ENCODE assay signal across 7 cellular contexts in genomic region chr7:76103788-76104187, GRCh38. TPM values are rescaled to one million over a fixed set of nuclear protein-coding genes. Genes with fewer than 3 reads are reported as not detected.
DNase-seq lines count a peak whose midpoint lies in the region; ATAC-seq, FAIRE-seq and TF ChIP-seq lines count a peak whose summit lies in the region.
"Not testable (repeated sequence)": the region's sequence is repeated elsewhere in the genome, so short reads cannot be mapped to it uniquely, and the experiment has no call there.

No MANE protein-coding gene starts in this region.

- 90% methylated on average over 2 of the region's 2 CpGs for WGBS in GM12878 (ENCODE audit: insufficient coverage, insufficient replicate concordance, low lambda C conversion rate, missing lambda C conversion rate)
- 96% methylated on average over 2 of the region's 2 CpGs for WGBS in HepG2 (ENCODE audit: low lambda C conversion rate)

- CTCF ChIA-PET in HCT116 (lab: Charles Lee); GM12878 (lab: Yijun Ruan, JAX); HepG2 (lab: Yijun Ruan, JAX; ENCODE audit: low intra/inter-chr PET ratio, low total read pairs): not testable (repeated sequence)

- POLR2A ChIA-PET in HCT116 (lab: Charles Lee); GM12878 (lab: Charles Lee); HepG2 (lab: Yijun Ruan, JAX): not testable (repeated sequence)

- H3K9me3 ChIP-seq in HCT116 (ENCODE audit: control insufficient read depth in 1 of 2, insufficient read depth in 1 of 2, low read depth in 1 of 2, low read length in 2 of 2); GM12878 (replicated peaks; ENCODE audit: control insufficient read depth, insufficient read depth, low read length); HepG2 (ENCODE audit: low read length): not testable (repeated sequence)

- H3K9ac ChIP-seq in HCT116 (ENCODE audit: low read length); GM12878 (ENCODE audit: control insufficient read depth, insufficient read depth, low read length); HepG2 (ENCODE audit: insufficient read depth, low read depth, low read length): not testable (repeated sequence)

- in situ Hi-C loops in GM12878 (cut with MboI); HepG2 (cut with HindIII; ENCODE audit: extremely low pct_ligation_motif_present, low pct_unique_long_range_greater_than_20kb): not testable (repeated sequence)

- H3K4me3 Mint-ChIP-seq in activated T-cell treated with anti-CD3 and anti-CD28 coated beads, Interleukin-2, amount 50 U/mL, for 72 hours; natural killer cell treated with Interleukin-12 subunit alpha and Interleukin-12 subunit beta and Interleukin-15 and Interleukin-18, amount 100 ng/mL, for 72 hours: not testable (repeated sequence)

- not testable (repeated sequence) for H3K27ac Mint-ChIP-seq in activated T-cell treated with anti-CD3 and anti-CD28 coated beads, Interleukin-2, amount 50 U/mL, for 72 hours; natural killer cell treated with Interleukin-12 subunit alpha and Interleukin-12 subunit beta and Interleukin-15 and Interleukin-18, amount 100 ng/mL, for 72 hours

- H3K4me3 ChIP-seq in HCT116 (replicated peaks in 1 of 2; ENCODE audit: low read depth in 1 of 2, low read length in 2 of 2); GM12878; HepG2 (replicated peaks in 1 of 3; ENCODE audit: insufficient read depth in 1 of 3, low read depth in 2 of 3, low read length in 3 of 3): not testable (repeated sequence)

- not testable (repeated sequence) for H2AFZ ChIP-seq in HCT116 (ENCODE audit: low read depth, low read length, poor library complexity, severe bottlenecking); GM12878 (ENCODE audit: control insufficient read depth, low read depth, low read length); HepG2 (ENCODE audit: low read length)

- H3K27me3 ChIP-seq in HCT116 (ENCODE audit: insufficient read depth, low read length); GM12878 (replicated peaks in 1 of 2; ENCODE audit: control insufficient read depth in 2 of 2, insufficient read depth in 2 of 2, low read length in 1 of 2); HepG2 (ENCODE audit: control insufficient read depth in 1 of 2, insufficient read depth in 2 of 2, low read length in 2 of 2): not testable (repeated sequence)

- SMC1A ChIA-PET in GM12878 (lab: Charles Lee; ENCODE audit: uncharacterized antibody, unreplicated experiment) = not testable (repeated sequence)

- DNase-seq in HCT116 (ENCODE audit: low read depth, low spot score); activated T-cell treated with anti-CD3 and anti-CD28 coated beads, Interleukin-2, amount 50 U/mL, for 72 hours; GM12878 (ENCODE audit: low read depth, low spot score); HepG2 (ENCODE audit: low spot score); natural killer cell treated with Interleukin-12 subunit alpha and Interleukin-12 subunit beta and Interleukin-15 and Interleukin-18, amount 100 ng/mL, for 72 hours (ENCODE audit: low spot score); stimulated activated naive CD8-positive, alpha-beta T cell treated with anti-CD3 and anti-CD28 coated beads, Interleukin-15, Interleukin-2, amounts not matched to agents 100 U/mL and 50 U/mL, for 24 hours: not testable (repeated sequence)

- intact Hi-C loops in HCT116 (cut with micrococcal nuclease); GM12878 (cut with micrococcal nuclease; ENCODE audit: unreplicated experiment); HepG2 (cut with micrococcal nuclease; ENCODE audit: unreplicated experiment): not testable (repeated sequence)

- H3K4me1 ChIP-seq in HCT116 (ENCODE audit: control insufficient read depth in 1 of 2, insufficient read depth in 2 of 2, low read length in 2 of 2) = peaks cover 0 to 12% of the 10 kb centered on the region in 2 experiments; a peak in 1 of 4 replicates
- H3K4me1 ChIP-seq in GM12878 (ENCODE audit: control insufficient read depth, insufficient read depth, low read length) = not testable (repeated sequence)
- peaks cover 45% of the 10 kb centered on the region for H3K4me1 ChIP-seq in HepG2 (ENCODE audit: insufficient read depth, low read length)

- not testable (repeated sequence) for H3K36me3 ChIP-seq in HCT116 (ENCODE audit: control insufficient read depth in 1 of 2, insufficient read depth in 2 of 2, low read length in 2 of 2); GM12878 (ENCODE audit: control insufficient read depth in 2 of 2, insufficient read depth in 2 of 2, low read length in 1 of 2)
- peaks cover 9 to 46% of the 10 kb centered on the region in 2 experiments; a peak in 4 of 5 replicates for H3K36me3 ChIP-seq in HepG2 (replicated peaks in 1 of 2; ENCODE audit: control insufficient read depth in 1 of 2, insufficient read depth in 2 of 2, low read length in 2 of 2)

- TF ChIP-seq POLR2A in HCT116 (IDR thresholded peaks at IDR 0.05; ENCODE audit: borderline replicate concordance, extremely low read depth, insufficient read depth, insufficient read length); GM12878 (IDR thresholded peaks at IDR 0.05; ENCODE audit: low read depth, low read length); HepG2 (IDR thresholded peaks at IDR 0.05; ENCODE audit: insufficient read depth in 1 of 2, low read depth in 2 of 2, low read length in 2 of 2): not testable (repeated sequence)

- RAD21 ChIA-PET in HCT116 (lab: Charles Lee; ENCODE audit: low non-redundant PET in 1 of 2, low total read pairs in 2 of 2, uncharacterized antibody in 2 of 2, unreplicated experiment in 2 of 2); GM12878 (lab: Charles Lee; ENCODE audit: unreplicated experiment): not testable (repeated sequence)

- not testable (repeated sequence) for TF ChIP-seq CTCF in HCT116 (IDR thresholded peaks at IDR 0.05 in 2 of 3, conservative IDR thresholded peaks at IDR 0.05 in 1 of 3; ENCODE audit: borderline replicate concordance in 1 of 3, insufficient read depth in 1 of 3, low read depth in 2 of 3, low read length in 2 of 3); GM12878 (IDR thresholded peaks at IDR 0.05 in 2 of 3, conservative IDR thresholded peaks at IDR 0.05 in 1 of 3; ENCODE audit: control insufficient read depth in 2 of 3, extremely low read depth in 1 of 3, insufficient read depth in 1 of 3, low read depth in 3 of 3, low read length in 3 of 3); HepG2 (CRISPR knock-in tag; IDR thresholded peaks at IDR 0.05)

- TF ChIP-seq EP300 in GM12878 (IDR thresholded peaks at IDR 0.05; ENCODE audit: borderline replicate concordance in 1 of 2, control insufficient read depth in 1 of 2, low read depth in 2 of 2, low read length in 2 of 2); HepG2 (IDR thresholded peaks at IDR 0.05; ENCODE audit: low read depth in 2 of 2, low read length in 2 of 2); HepG2 (CRISPR knock-in tag; IDR thresholded peaks at IDR 0.05; ENCODE audit: borderline replicate concordance): not testable (repeated sequence)

- TF ChIP-seq RAD21 in HCT116 (IDR thresholded peaks at IDR 0.05; ENCODE audit: low read depth); GM12878 (IDR thresholded peaks at IDR 0.05; ENCODE audit: insufficient read depth, low read depth, low read length); HepG2 (CRISPR knock-in tag; IDR thresholded peaks at IDR 0.05): not testable (repeated sequence)

- H3K79me2 ChIP-seq in HCT116 (ENCODE audit: insufficient read depth, low read length); GM12878 (ENCODE audit: control insufficient read depth, insufficient read depth, low read length): not testable (repeated sequence)
- H3K79me2 ChIP-seq in HepG2 (ENCODE audit: insufficient read depth, low read length) = peaks cover 70% of the 10 kb centered on the region

- ATAC-seq in HCT116 = peak; percentile 58; the same call in 1 of the 2 replicates
- ATAC-seq in activated CD4-positive, CD25-positive, alpha-beta regulatory T cell treated with anti-CD3 and anti-CD28 coated beads, Interleukin-2, amount 50 U/mL, for 24 hours = peak; percentile 46 to 53
- peak; percentile 97 to 99 for ATAC-seq in activated T-cell treated with anti-CD3 and anti-CD28 coated beads, Interleukin-2, amount 50 U/mL, for 72 hours (replicated peaks in 1 of 2)
- peak; percentile 49; the same call in 1 of the 3 replicates for ATAC-seq in GM12878
- ATAC-seq in HepG2 = peak; percentile 18; the same call in 1 of the 3 replicates
- peak; percentile 56 to 57 for ATAC-seq in natural killer cell treated with Interleukin-12 subunit alpha and Interleukin-12 subunit beta and Interleukin-15 and Interleukin-18, amount 100 ng/mL, for 72 hours
- peak; percentile 77 for ATAC-seq in stimulated activated naive CD8-positive, alpha-beta T cell treated with anti-CD3 and anti-CD28 coated beads, Interleukin-15, Interleukin-2, amounts not matched to agents 100 U/mL and 50 U/mL, for 24 hours

- peaks cover 14% of the 10 kb centered on the region for H3K4me1 Mint-ChIP-seq in activated T-cell treated with anti-CD3 and anti-CD28 coated beads, Interleukin-2, amount 50 U/mL, for 72 hours (ENCODE audit: low read depth)
- not testable (repeated sequence) for H3K4me1 Mint-ChIP-seq in natural killer cell treated with Interleukin-12 subunit alpha and Interleukin-12 subunit beta and Interleukin-15 and Interleukin-18, amount 100 ng/mL, for 72 hours (ENCODE audit: low read depth in 2 of 2)

- not testable (repeated sequence) for FAIRE-seq in GM12878 (lab: Jason Lieb, UNC); HepG2 (lab: Jason Lieb, UNC)

- not testable (repeated sequence) for H3K27me3 Mint-ChIP-seq in activated T-cell treated with anti-CD3 and anti-CD28 coated beads, Interleukin-2, amount 50 U/mL, for 72 hours (ENCODE audit: low read depth); natural killer cell treated with Interleukin-12 subunit alpha and Interleukin-12 subunit beta and Interleukin-15 and Interleukin-18, amount 100 ng/mL, for 72 hours

- not testable (repeated sequence) for H3K36me3 Mint-ChIP-seq in activated T-cell treated with anti-CD3 and anti-CD28 coated beads, Interleukin-2, amount 50 U/mL, for 72 hours (ENCODE audit: insufficient read depth in 2 of 2); natural killer cell treated with Interleukin-12 subunit alpha and Interleukin-12 subunit beta and Interleukin-15 and Interleukin-18, amount 100 ng/mL, for 72 hours

- not testable (repeated sequence) for H3K9me3 Mint-ChIP-seq in activated T-cell treated with anti-CD3 and anti-CD28 coated beads, Interleukin-2, amount 50 U/mL, for 72 hours; natural killer cell treated with Interleukin-12 subunit alpha and Interleukin-12 subunit beta and Interleukin-15 and Interleukin-18, amount 100 ng/mL, for 72 hours

- not testable (repeated sequence) for H4K20me1 ChIP-seq in HCT116 (ENCODE audit: insufficient read depth); GM12878 (ENCODE audit: control insufficient read depth, insufficient read depth)
- peaks cover 29% of the 10 kb centered on the region for H4K20me1 ChIP-seq in HepG2 (ENCODE audit: insufficient read depth, low read length)

- not testable (repeated sequence) for H3K9me2 ChIP-seq in HCT116 (ENCODE audit: insufficient read depth)

- not testable (repeated sequence) for BruUV-seq in HCT116 (replicated peaks; lab: Mats Ljungman, UMichigan); GM12878 (replicated peaks; lab: Mats Ljungman, UMichigan); HepG2 (replicated peaks; lab: Mats Ljungman, UMichigan)

- H3K4me2 ChIP-seq in HCT116 (ENCODE audit: low read length); GM12878 (ENCODE audit: control insufficient read depth, insufficient read depth): not testable (repeated sequence)
- H3K4me2 ChIP-seq in HepG2 (ENCODE audit: low read depth, low read length) = peak overlapping the region; percentile 45; the same call in 1 of the 2 replicates

- H3K27ac ChIP-seq in HCT116 (ENCODE audit: low read depth, low read length); GM12878 (ENCODE audit: control insufficient read depth, insufficient read depth); HepG2 (ENCODE audit: extremely low read length, insufficient read depth, low read length): not testable (repeated sequence)

RNA-seq across cellular contexts. Expression of gene MDH2, which starts 55.9 kb away (rescaled TPM):
- total RNA-seq in HCT116 (2021; ENCODE audit: unreplicated experiment) (357 TPM), GM12878 (2014; rRNA removed) (237 and 266 TPM in 2 replicates), GM12878 (2014; rRNA removed; fragmentation: Illumina TruSeq; extraction: Trizol) (107 and 109 TPM in 2 replicates), GM12878 (2021) (351 and 364 TPM in 2 replicates), HepG2 (2016; rRNA removed; fragmentation: Illumina TruSeq; extraction: Trizol) (90.3 and 107 TPM in 2 replicates)
- polyA plus RNA-seq in HCT116 (2012) = 302 and 322 TPM in 2 replicates
- total RNA-seq in activated T-cell treated with anti-CD3 and anti-CD28 coated beads, Interleukin-2, amount 50 U/mL, for 72 hours = 100 to 1,000 TPM; 162 to 170 TPM
- 72.2 and 76.1 TPM in 2 replicates for total RNA-seq in GM12878 (2013; cell fraction: nucleolus; rRNA removed)
- 98.8 TPM for polyA plus RNA-seq in GM12878 (2011; ENCODE audit: low read depth)
- polyA plus RNA-seq in GM12878 (2011; rRNA removed) (47.7 and 170 TPM in 2 replicates), GM12878 (2014; fragmentation: Illumina TruSeq; extraction: Trizol) (132 and 233 TPM in 2 replicates), GM12878 (2014; fragmentation: Nextera tagmentation; extraction: Ambion mirVana) (100 to 1,000 TPM; 106 to 131 TPM), GM12878 (2014; rRNA removed) (118 and 151 TPM in 2 replicates), GM12878 (2016; fragmentation: Nextera tagmentation; extraction: Ambion mirVana) (100 to 1,000 TPM; 491 to 530 TPM), HepG2 (2011; rRNA removed) (81.4 and 90.1 TPM in 2 replicates)
- 135 and 168 TPM in 2 replicates for polyA plus RNA-seq in GM12878 (2011; cell fraction: cytosol; rRNA removed)
- 180 and 224 TPM in 2 replicates for polyA plus RNA-seq in GM12878 (2011; cell fraction: nucleus; rRNA removed)
- polyA plus RNA-seq in GM12878 (2012) = 161 and 211 TPM in 2 replicates
- polyA minus RNA-seq in GM12878 (2011; rRNA and poly(A)+ RNA removed) = 94.0 and 114 TPM in 2 replicates
- 144 and 146 TPM in 2 replicates for polyA minus RNA-seq in GM12878 (2011; cell fraction: cytosol; rRNA and poly(A)+ RNA removed)
- polyA minus RNA-seq in GM12878 (2011; cell fraction: nucleus; rRNA and poly(A)+ RNA removed) = 43.5 and 74.1 TPM in 2 replicates
- 35.9 and 38.8 TPM in 2 replicates for total RNA-seq in HepG2 (2016; cell fraction: cytosol; rRNA removed; fragmentation: Illumina TruSeq; extraction: Trizol; ENCODE audit: low read depth)
- 93.0 and 94.6 TPM in 2 replicates for total RNA-seq in HepG2 (2016; cell fraction: insoluble cytoplasmic fraction; rRNA removed; fragmentation: Illumina TruSeq; extraction: Trizol)
- 44.2 and 48.6 TPM in 2 replicates for total RNA-seq in HepG2 (2016; cell fraction: membrane; rRNA removed; fragmentation: Illumina TruSeq; extraction: Trizol)
- 45.4 and 53.0 TPM in 2 replicates for total RNA-seq in HepG2 (2016; cell fraction: nucleus; rRNA removed; fragmentation: Illumina TruSeq; extraction: Trizol)
- polyA plus RNA-seq in HepG2 (2011; cell fraction: cytosol; rRNA removed) = 48.1 and 61.9 TPM in 2 replicates
- 51.2 and 52.4 TPM in 2 replicates for polyA plus RNA-seq in HepG2 (2011; cell fraction: nucleus; rRNA removed)
- 126 and 145 TPM in 2 replicates for polyA plus RNA-seq in HepG2 (2012)
- polyA plus RNA-seq in HepG2 (2016; cell fraction: cytosol; fragmentation: Illumina TruSeq; extraction: Trizol; ENCODE audit: low read depth) = 80.9 and 96.5 TPM in 2 replicates
- 203 and 256 TPM in 2 replicates for polyA plus RNA-seq in HepG2 (2016; cell fraction: insoluble cytoplasmic fraction; fragmentation: Illumina TruSeq; extraction: Trizol; ENCODE audit: low read depth)
- 77.6 and 81.5 TPM in 2 replicates for polyA plus RNA-seq in HepG2 (2016; cell fraction: membrane; fragmentation: Illumina TruSeq; extraction: Trizol; ENCODE audit: low read depth)
- polyA plus RNA-seq in HepG2 (2016; cell fraction: nucleus; fragmentation: Illumina TruSeq; extraction: Trizol; ENCODE audit: insufficient read depth, low read depth) = 113 and 123 TPM in 2 replicates
- 189 and 195 TPM in 2 replicates for polyA minus RNA-seq in HepG2 (2011; rRNA and poly(A)+ RNA removed; ENCODE audit: low replicate concordance)
- polyA minus RNA-seq in HepG2 (2011; cell fraction: cytosol; rRNA and poly(A)+ RNA removed) = 86.4 and 103 TPM in 2 replicates
- 29.9 and 37.8 TPM in 2 replicates for polyA minus RNA-seq in HepG2 (2011; cell fraction: nucleus; rRNA and poly(A)+ RNA removed)
- total RNA-seq in natural killer cell treated with Interleukin-12 subunit alpha and Interleukin-12 subunit beta and Interleukin-15 and Interleukin-18, amount 100 ng/mL, for 72 hours = 100 to 1,000 TPM; 178 to 266 TPM

RNA-seq across cellular contexts. Expression of gene STYXL1, which starts 56.0 kb away (rescaled TPM):
- total RNA-seq in HCT116 (2021; ENCODE audit: unreplicated experiment) (32.5 TPM), GM12878 (2014; rRNA removed) (40.2 and 43.4 TPM in 2 replicates), GM12878 (2014; rRNA removed; fragmentation: Illumina TruSeq; extraction: Trizol) (38.0 and 38.8 TPM in 2 replicates), GM12878 (2021) (25.6 and 29.3 TPM in 2 replicates), HepG2 (2016; rRNA removed; fragmentation: Illumina TruSeq; extraction: Trizol) (23.9 and 28.0 TPM in 2 replicates)
- polyA plus RNA-seq in HCT116 (2012) = 32.6 and 41.3 TPM in 2 replicates
- total RNA-seq in activated T-cell treated with anti-CD3 and anti-CD28 coated beads, Interleukin-2, amount 50 U/mL, for 72 hours = 10 to 100 TPM; 52.0 to 54.6 TPM
- 16.9 and 17.2 TPM in 2 replicates for total RNA-seq in GM12878 (2013; cell fraction: nucleolus; rRNA removed)
- 36.9 TPM for polyA plus RNA-seq in GM12878 (2011; ENCODE audit: low read depth)
- polyA plus RNA-seq in GM12878 (2011; rRNA removed) (23.8 and 34.6 TPM in 2 replicates), GM12878 (2014; fragmentation: Illumina TruSeq; extraction: Trizol) (44.3 and 58.3 TPM in 2 replicates), GM12878 (2014; fragmentation: Nextera tagmentation; extraction: Ambion mirVana) (10 to 100 TPM; 18.4 to 33.3 TPM), GM12878 (2014; rRNA removed) (39.7 and 46.7 TPM in 2 replicates), GM12878 (2016; fragmentation: Nextera tagmentation; extraction: Ambion mirVana) (10 to 100 TPM; 61.4 to 65.9 TPM), HepG2 (2011; rRNA removed) (36.0 and 38.3 TPM in 2 replicates)
- polyA plus RNA-seq in GM12878 (2011; cell fraction: cytosol; rRNA removed) = 32.1 and 44.0 TPM in 2 replicates
- polyA plus RNA-seq in GM12878 (2011; cell fraction: nucleus; rRNA removed) = 22.8 and 23.2 TPM in 2 replicates
- 28.9 and 42.6 TPM in 2 replicates for polyA plus RNA-seq in GM12878 (2012)
- polyA minus RNA-seq in GM12878 (2011; rRNA and poly(A)+ RNA removed) = 17.1 and 19.3 TPM in 2 replicates
- 4.1 and 5.6 TPM in 2 replicates for polyA minus RNA-seq in GM12878 (2011; cell fraction: cytosol; rRNA and poly(A)+ RNA removed)
- 4.7 and 7.5 TPM in 2 replicates for polyA minus RNA-seq in GM12878 (2011; cell fraction: nucleus; rRNA and poly(A)+ RNA removed)
- total RNA-seq in HepG2 (2016; cell fraction: cytosol; rRNA removed; fragmentation: Illumina TruSeq; extraction: Trizol; ENCODE audit: low read depth) = 13.7 and 16.8 TPM in 2 replicates
- total RNA-seq in HepG2 (2016; cell fraction: insoluble cytoplasmic fraction; rRNA removed; fragmentation: Illumina TruSeq; extraction: Trizol) = 21.2 and 33.5 TPM in 2 replicates
- 15.6 and 15.7 TPM in 2 replicates for total RNA-seq in HepG2 (2016; cell fraction: membrane; rRNA removed; fragmentation: Illumina TruSeq; extraction: Trizol)
- 13.0 and 16.7 TPM in 2 replicates for total RNA-seq in HepG2 (2016; cell fraction: nucleus; rRNA removed; fragmentation: Illumina TruSeq; extraction: Trizol)
- polyA plus RNA-seq in HepG2 (2011; cell fraction: cytosol; rRNA removed) = 47.3 and 50.3 TPM in 2 replicates
- 19.1 and 23.0 TPM in 2 replicates for polyA plus RNA-seq in HepG2 (2011; cell fraction: nucleus; rRNA removed)
- polyA plus RNA-seq in HepG2 (2012) = 20.3 and 22.3 TPM in 2 replicates
- polyA plus RNA-seq in HepG2 (2016; cell fraction: cytosol; fragmentation: Illumina TruSeq; extraction: Trizol; ENCODE audit: low read depth) = 17.6 and 20.9 TPM in 2 replicates
- 42.1 and 47.6 TPM in 2 replicates for polyA plus RNA-seq in HepG2 (2016; cell fraction: insoluble cytoplasmic fraction; fragmentation: Illumina TruSeq; extraction: Trizol; ENCODE audit: low read depth)
- 19.0 and 20.3 TPM in 2 replicates for polyA plus RNA-seq in HepG2 (2016; cell fraction: membrane; fragmentation: Illumina TruSeq; extraction: Trizol; ENCODE audit: low read depth)
- 26.3 and 27.9 TPM in 2 replicates for polyA plus RNA-seq in HepG2 (2016; cell fraction: nucleus; fragmentation: Illumina TruSeq; extraction: Trizol; ENCODE audit: insufficient read depth, low read depth)
- polyA minus RNA-seq in HepG2 (2011; rRNA and poly(A)+ RNA removed; ENCODE audit: low replicate concordance) = 18.8 and 29.8 TPM in 2 replicates
- polyA minus RNA-seq in HepG2 (2011; cell fraction: cytosol; rRNA and poly(A)+ RNA removed) = 7.5 and 9.2 TPM in 2 replicates
- 8.9 and 10.7 TPM in 2 replicates for polyA minus RNA-seq in HepG2 (2011; cell fraction: nucleus; rRNA and poly(A)+ RNA removed)
- total RNA-seq in natural killer cell treated with Interleukin-12 subunit alpha and Interleukin-12 subunit beta and Interleukin-15 and Interleukin-18, amount 100 ng/mL, for 72 hours = 10 to 100 TPM; 36.6 to 56.4 TPM

Comparison
In these comparisons a context has a peak if more than half of its experiments do, and no peak if none do; other contexts are left out.
1. ATAC-seq: peak in every context shown above with its lines; median percentile 98 in activated T-cell treated with anti-CD3 and anti-CD28 coated beads, Interleukin-2, amount 50 U/mL, for 72 hours; 77 in stimulated activated naive CD8-positive, alpha-beta T cell treated with anti-CD3 and anti-CD28 coated beads, Interleukin-15, Interleukin-2, amounts not matched to agents 100 U/mL and 50 U/mL, for 24 hours; 58 in HCT116; 56 in natural killer cell treated with Interleukin-12 subunit alpha and Interleukin-12 subunit beta and Interleukin-15 and Interleukin-18, amount 100 ng/mL, for 72 hours; 50 in activated CD4-positive, CD25-positive, alpha-beta regulatory T cell treated with anti-CD3 and anti-CD28 coated beads, Interleukin-2, amount 50 U/mL, for 24 hours; 49 in GM12878; 18 in HepG2.